Comparison of ENCODE assay signal across 8 cellular contexts in the genomic region with DNA sequence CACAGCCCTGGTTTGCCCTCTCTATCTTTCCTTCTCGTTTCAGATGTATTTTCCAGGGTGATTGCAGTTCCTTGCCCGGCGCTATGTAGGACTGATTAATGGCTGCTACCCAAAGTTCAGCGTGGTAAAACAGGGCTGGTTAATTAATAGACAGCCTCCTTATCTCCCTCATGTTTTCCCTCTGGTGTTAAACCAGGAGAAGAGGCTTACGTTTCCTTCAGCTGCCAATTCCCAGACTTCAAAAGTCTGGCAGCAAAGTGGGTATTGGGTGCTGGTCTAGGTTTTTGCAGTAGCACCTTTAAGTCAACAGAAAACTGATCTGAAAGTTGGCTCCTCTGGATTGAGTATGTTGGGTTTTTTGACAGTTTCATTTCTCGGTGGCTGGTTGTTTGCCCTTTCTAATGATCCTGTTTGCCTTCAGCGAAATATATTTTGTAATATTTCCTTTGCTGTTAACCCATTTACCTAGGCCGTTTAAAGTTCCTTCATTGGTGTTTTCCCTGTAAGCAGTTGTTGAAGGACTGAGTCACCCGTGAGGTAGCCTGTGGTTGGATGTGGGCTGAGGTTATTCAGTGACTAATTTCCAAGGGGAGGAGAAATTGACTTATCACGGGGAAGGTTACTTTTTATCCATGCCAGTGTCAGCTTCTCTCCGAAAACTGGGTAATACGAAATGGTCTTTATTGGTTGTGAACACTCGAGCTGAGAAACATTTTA.
DNase-seq lines count a peak whose midpoint lies in the region; TF ChIP-seq lines count a peak whose summit lies in the region.

No MANE protein-coding gene starts in this region.

- peak overlapping the region; percentile 19 for H3K4me3 Mint-ChIP-seq in activated T-helper 2 cell treated with anti-CD3 and anti-CD28 coated beads, Interferon-gamma antibody, Interleukin-2, Interleukin-4, amounts not matched to agents 10 μg/mL and 5 μg/mL and 100 μg/mL, durations not matched to agents 14 hours and 24 hours and 36 hours (ENCODE audit: low read depth)

- TF ChIP-seq CTCF in GM20000 (IDR thresholded peaks at IDR 0.05; ENCODE audit: extremely low read depth, missing control alignments) = no peak

- peaks cover 48% of the 10 kb centered on the region for H3K4me1 Mint-ChIP-seq in activated T-helper 2 cell treated with anti-CD3 and anti-CD28 coated beads, Interferon-gamma antibody, Interleukin-2, Interleukin-4, amounts not matched to agents 10 μg/mL and 5 μg/mL and 100 μg/mL, durations not matched to agents 14 hours and 24 hours and 36 hours (ENCODE audit: low read depth)

- no peaks in the 10 kb centered on the region for H3K36me3 Mint-ChIP-seq in activated T-helper 2 cell treated with anti-CD3 and anti-CD28 coated beads, Interferon-gamma antibody, Interleukin-2, Interleukin-4, amounts not matched to agents 10 μg/mL and 5 μg/mL and 100 μg/mL, durations not matched to agents 14 hours and 24 hours and 36 hours (ENCODE audit: low read depth)

- no peaks in the 10 kb centered on the region for H3K9me3 Mint-ChIP-seq in activated T-helper 2 cell treated with anti-CD3 and anti-CD28 coated beads, Interferon-gamma antibody, Interleukin-2, Interleukin-4, amounts not matched to agents 10 μg/mL and 5 μg/mL and 100 μg/mL, durations not matched to agents 14 hours and 24 hours and 36 hours

- H3K27ac Mint-ChIP-seq in activated T-helper 2 cell treated with anti-CD3 and anti-CD28 coated beads, Interferon-gamma antibody, Interleukin-2, Interleukin-4, amounts not matched to agents 10 μg/mL and 5 μg/mL and 100 μg/mL, durations not matched to agents 14 hours and 24 hours and 36 hours = peak overlapping the region; percentile 57

- DNase-seq in DMS 273 (lab: John Stamatoyannopoulos, UW; ENCODE audit: unreplicated experiment) = peak; percentile 62
- DNase-seq in GM20000 (ENCODE audit: low spot score) = peak; percentile 16
- DNase-seq in Kasumi-1 (lab: John Stamatoyannopoulos, UW) = peak; percentile 54 to 61
- peak; percentile 31 for DNase-seq in activated T-helper 2 cell treated with anti-CD3 and anti-CD28 coated beads, Interferon-gamma antibody, Interleukin-2, Interleukin-4, amounts not matched to agents 10 μg/mL and 5 μg/mL and 100 μg/mL, durations not matched to agents 14 hours and 24 hours and 36 hours (ENCODE audit: low spot score)
- DNase-seq in kidney glomerular epithelial cell (lab: John Stamatoyannopoulos, UW) = peak; percentile 97
- DNase-seq in stromal cell of bone marrow (ENCODE audit: low read depth) = peak; percentile 93
- DNase-seq in cortex of kidney (lab: John Stamatoyannopoulos, UW) = no peak
- no peak for DNase-seq in nucleus accumbens (lab: John Stamatoyannopoulos, UW)

- H3K27me3 Mint-ChIP-seq in activated T-helper 2 cell treated with anti-CD3 and anti-CD28 coated beads, Interferon-gamma antibody, Interleukin-2, Interleukin-4, amounts not matched to agents 10 μg/mL and 5 μg/mL and 100 μg/mL, durations not matched to agents 14 hours and 24 hours and 36 hours (ENCODE audit: low read depth) = peaks cover 21% of the 10 kb centered on the region

- intact Hi-C loops in activated T-helper 2 cell treated with anti-CD3 and anti-CD28 coated beads, Interferon-gamma antibody, Interleukin-2, Interleukin-4, amounts not matched to agents 10 μg/mL and 5 μg/mL and 100 μg/mL, durations not matched to agents 14 hours and 24 hours and 36 hours (cut with micrococcal nuclease) = loop anchor here (1.0 to 10.0 kb wide), 6 partner anchors 17 to 1101 kb away; no protein-coding TSS in a partner anchor

Comparison
In these comparisons a context has a peak if more than half of its experiments do, and no peak if none do; other contexts are left out.
1. DNase-seq: peak in DMS 273 (single experiment), GM20000 (single experiment), Kasumi-1 (2 of 2), activated T-helper 2 cell treated with anti-CD3 and anti-CD28 coated beads, Interferon-gamma antibody, Interleukin-2, Interleukin-4, amounts not matched to agents 10 μg/mL and 5 μg/mL and 100 μg/mL, durations not matched to agents 14 hours and 24 hours and 36 hours (single experiment), kidney glomerular epithelial cell (single experiment) and stromal cell of bone marrow (single experiment); none in cortex of kidney (single experiment) and nucleus accumbens (0 of 56).